30 cellular contexts compared by ENCODE assay signal in genomic region chr21:24197956-24198355, GRCh38.
"Had no signal": no experiment of that assay in that cellular context is flagged by ENCODE, and none has a peak within 500 bp of the region (broad histone marks: within the 10 kb centered on the region; RNA-seq: fewer than 3 reads in every experiment).

No MANE protein-coding gene starts in this region.

- DNase-seq: kidney glomerular epithelial cell; left cardiac atrium; lower lobe of right lung; mammary epithelial cell; mesenchymal stem cell; naive B cell; natural killer cell; nephron progenitor cell; occipital lobe; right cardiac atrium; stimulated activated CD4-positive, alpha-beta T cell treated with anti-CD3 and anti-CD28 coated beads, Interleukin-12 subunit alpha, Interleukin-12 subunit beta, amount 100 ng/mL, for 4 hours; stimulated activated CD4-positive, alpha-beta T cell treated with anti-CD3 and anti-CD28 coated beads, Interleukin-15, amount 100 ng/mL, for 24 hours; stimulated activated CD4-positive, alpha-beta T cell treated with anti-CD3 and anti-CD28 coated beads, Interleukin-2, amount 100 ng/mL, for 24 hours; stimulated activated CD4-positive, alpha-beta T cell treated with anti-CD3 and anti-CD28 coated beads, Interleukin-4, amount 100 ng/mL, for 1 hour; stimulated activated naive B cell treated with anti-CD40 and anti-IgM and Interleukin-4, amounts not matched to agents 10 μg/mL and 1 μg/mL and 100 μg/mL, for 72 hours; stimulated activated naive CD8-positive, alpha-beta T cell treated with anti-CD3 and anti-CD28 coated beads, Interleukin-15, Interleukin-2, amounts not matched to agents 100 U/mL and 50 U/mL, for 24 hours; stomach; testis; thyroid gland; transverse colon; upper lobe of left lung had no signal

- H3K9me3 ChIP-seq: lower lobe of right lung, neutrophil, stomach, testis, thyroid gland, transverse colon, upper lobe of left lung had no signal

- H3K27ac ChIP-seq: hepatocyte, lower lobe of right lung, neural progenitor cell, neutrophil, parathyroid adenoma, skin epidermis, stomach, testis, thyroid gland, transverse colon, upper lobe of left lung had no signal

- H3K4me1 Mint-ChIP-seq: natural killer cell, nephron progenitor cell, neural progenitor cell had no signal

- H3K27me3 ChIP-seq: hepatocyte, neural progenitor cell, neutrophil, stomach, testis, thyroid gland, transverse colon, upper lobe of left lung had no signal

- H3K4me1 ChIP-seq: lower lobe of right lung, neural progenitor cell, parathyroid adenoma, stomach, testis, thyroid gland, transverse colon, upper lobe of left lung had no signal

- H3K36me3 Mint-ChIP-seq: naive B cell; natural killer cell; neural progenitor cell; stimulated activated naive B cell treated with anti-CD40 and anti-IgM and Interleukin-4, amounts not matched to agents 10 μg/mL and 1 μg/mL and 100 μg/mL, for 72 hours had no signal

- H3K27ac Mint-ChIP-seq: natural killer cell; nephron progenitor cell; neural progenitor cell; progenitor cell of endocrine pancreas; stimulated activated naive B cell treated with anti-CD40 and anti-IgM and Interleukin-4, amounts not matched to agents 10 μg/mL and 1 μg/mL and 100 μg/mL, for 72 hours had no signal

- H3K9ac ChIP-seq: neural progenitor cell, parathyroid adenoma had no signal

- H3K4me2 ChIP-seq: hepatocyte, neural progenitor cell had no signal

- H2AFZ ChIP-seq: hepatocyte, neural progenitor cell, parathyroid adenoma had no signal

- H3K27me3 Mint-ChIP-seq: naive B cell, progenitor cell of endocrine pancreas had no signal

- FAIRE-seq: keratinocyte had no signal

- H3K79me2 ChIP-seq: hepatocyte, parathyroid adenoma had no signal

- H3K9me3 Mint-ChIP-seq: neural progenitor cell; stimulated activated naive B cell treated with anti-CD40 and anti-IgM and Interleukin-4, amounts not matched to agents 10 μg/mL and 1 μg/mL and 100 μg/mL, for 72 hours had no signal

- ATAC-seq: left cardiac atrium; left lobe of liver; lower lobe of right lung; natural killer cell; right cardiac atrium; sciatic nerve; stimulated activated naive B cell treated with anti-CD40 and anti-IgM and Interleukin-4, amounts not matched to agents 10 μg/mL and 1 μg/mL and 100 μg/mL, for 72 hours; stimulated activated naive CD8-positive, alpha-beta T cell treated with anti-CD3 and anti-CD28 coated beads, Interleukin-15, Interleukin-2, amounts not matched to agents 100 U/mL and 50 U/mL, for 24 hours had no signal

- H3K4me3 ChIP-seq: hepatocyte, lower lobe of right lung, neural progenitor cell, skin epidermis, stomach, testis, thyroid gland, transverse colon, upper lobe of left lung had no signal

- H3K4me3 Mint-ChIP-seq: naive B cell; natural killer cell; nephron progenitor cell; neural progenitor cell; stimulated activated naive B cell treated with anti-CD40 and anti-IgM and Interleukin-4, amounts not matched to agents 10 μg/mL and 1 μg/mL and 100 μg/mL, for 72 hours had no signal

- H3K36me3 ChIP-seq: lower lobe of right lung, neural progenitor cell, neutrophil, stomach, thyroid gland, transverse colon, upper lobe of left lung had no signal
